16 cellular contexts compared by ENCODE assay signal in genomic region chr3:1381647-1382036, GRCh38.
DNase-seq lines count a peak whose midpoint lies in the region; ATAC-seq, FAIRE-seq and TF ChIP-seq lines count a peak whose summit lies in the region.
"Had no signal": no experiment of that assay in that cellular context is flagged by ENCODE, and none has a peak within 500 bp of the region (broad histone marks: within the 10 kb centered on the region; RNA-seq: fewer than 3 reads in every experiment).

No MANE protein-coding gene starts in this region.

- no peak overlapping the region for H3K4me3 Mint-ChIP-seq in T-helper 17 cell
- H3K4me3 Mint-ChIP-seq: activated T-helper 17 cell treated with anti-CD3 and anti-CD28 coated beads, Interleukin-2, amount 50 U/mL, for 72 hours; T-cell had no signal

- TF ChIP-seq POLR2A in GM12891 (IDR thresholded peaks at IDR 0.05; ENCODE audit: low read depth, low read length) = no peak

- no peak overlapping the region for H3K27ac Mint-ChIP-seq in T-helper 17 cell
- H3K27ac Mint-ChIP-seq: activated T-helper 17 cell treated with anti-CD3 and anti-CD28 coated beads, Interleukin-2, amount 50 U/mL, for 72 hours; T-cell had no signal

- H3K27me3 Mint-ChIP-seq in T-helper 17 cell = no peaks in the 10 kb centered on the region
- H3K27me3 Mint-ChIP-seq: activated T-helper 17 cell treated with anti-CD3 and anti-CD28 coated beads, Interleukin-2, amount 50 U/mL, for 72 hours; T-cell had no signal

- no peaks in the 10 kb centered on the region for H3K9me3 ChIP-seq in T-helper 17 cell (ENCODE audit: control insufficient read depth, low read length, poor library complexity, severe bottlenecking)
- H3K9me3 ChIP-seq: prostate gland had no signal

- DNase-seq in GM12891 (ENCODE audit: insufficient read length, low spot score) (no peak), NK-92 (lab: John Stamatoyannopoulos, UW; ENCODE audit: unreplicated experiment) (no peak), T-helper 17 cell (no peak)
- no peak for DNase-seq in activated CD4-positive, CD25-positive, alpha-beta regulatory T cell treated with anti-CD3 and anti-CD28 coated beads, Interleukin-2, amount 50 U/mL, for 72 hours
- DNase-seq: activated CD4-positive, alpha-beta T cell treated with anti-CD3 and anti-CD28 coated beads, Interleukin-2, amount 50 U/mL, for 1 hour; foreskin melanocyte; Karpas-422; NCI-H2081; T-cell had no signal

- H3K36me3 Mint-ChIP-seq in T-helper 17 cell (ENCODE audit: low read depth) = no peaks in the 10 kb centered on the region
- H3K36me3 Mint-ChIP-seq: T-cell had no signal

- no peaks in the 10 kb centered on the region for H3K4me1 Mint-ChIP-seq in T-helper 17 cell
- H3K4me1 Mint-ChIP-seq: activated T-helper 17 cell treated with anti-CD3 and anti-CD28 coated beads, Interleukin-2, amount 50 U/mL, for 72 hours; T-cell had no signal

- peak; percentile 36 for ATAC-seq in GM18502 (IDR thresholded peaks at IDR 0.05; ENCODE audit: poor library complexity, unreplicated experiment)
- peak; percentile 23 for ATAC-seq in GM19463 (IDR thresholded peaks at IDR 0.05; ENCODE audit: unreplicated experiment)
- peak; percentile 33 for ATAC-seq in HG02840 (IDR thresholded peaks at IDR 0.05; ENCODE audit: low FRiP score, unreplicated experiment)
- peak; percentile 41 for ATAC-seq in HG03378 (IDR thresholded peaks at IDR 0.05; ENCODE audit: unreplicated experiment)
- no peak for ATAC-seq in T-helper 17 cell
- ATAC-seq: T-cell had no signal

- no peak for FAIRE-seq in GM12891 (lab: Jason Lieb, UNC)
- FAIRE-seq: keratinocyte had no signal

TF ChIP-seq in GM12891, 5 proteins besides CTCF, POLR2A, EP300 and RAD21:
- TF ChIP-seq POLR2AphosphoS5 (IDR thresholded peaks at IDR 0.05; ENCODE audit: low read depth, low read length) (no peak), POU2F2 (IDR thresholded peaks at IDR 0.05; ENCODE audit: low read depth, low read length) (no peak), TAF1 (IDR thresholded peaks at IDR 0.05; ENCODE audit: low read depth, low read length) (no peak), SPI1 (IDR thresholded peaks at IDR 0.05; ENCODE audit: low read depth, low read length) (no peak)
